ENCODE assay signal across 1 cellular context in genomic region chr11:130244851-130245250, GRCh38.
TF ChIP-seq lines count a peak whose summit lies in the region.

No MANE protein-coding gene starts in this region.

TF ChIP-seq in GM12878, 131 proteins besides CTCF, POLR2A, EP300 and RAD21:
- no peak for TF ChIP-seq E4F1 (IDR thresholded peaks at IDR 0.05; ENCODE audit: borderline replicate concordance, partially characterized antibody)
- TF ChIP-seq CEBPB (IDR thresholded peaks at IDR 0.05; ENCODE audit: borderline replicate concordance in 1 of 2, low read depth in 2 of 2, low read length in 2 of 2): no peak
- no peak for TF ChIP-seq MEF2A (IDR thresholded peaks at IDR 0.05; ENCODE audit: insufficient read depth, low read depth, low read length)
- TF ChIP-seq POU2F2 (IDR thresholded peaks at IDR 0.05; ENCODE audit: borderline replicate concordance, low read depth, low read length): no peak
- TF ChIP-seq NFIC (IDR thresholded peaks at IDR 0.05; ENCODE audit: low read depth, low read length): no peak
- no peak for TF ChIP-seq NR2C2 (IDR thresholded peaks at IDR 0.05; ENCODE audit: borderline replicate concordance, control insufficient read depth, insufficient read length, low read depth)
- TF ChIP-seq TARDBP (IDR thresholded peaks at IDR 0.05; ENCODE audit: borderline replicate concordance): no peak
- no peak for TF ChIP-seq YBX1 (IDR thresholded peaks at IDR 0.05)
- no peak for TF ChIP-seq SREBF2 (IDR thresholded peaks at IDR 0.05; ENCODE audit: low read length)
- no peak for TF ChIP-seq NR2C1 (IDR thresholded peaks at IDR 0.05)
- TF ChIP-seq BCL11A (IDR thresholded peaks at IDR 0.05; ENCODE audit: low read depth, low read length): no peak
- TF ChIP-seq LARP7 (IDR thresholded peaks at IDR 0.05): no peak
- no peak for TF ChIP-seq POLR2AphosphoS5 (IDR thresholded peaks at IDR 0.05; ENCODE audit: low read length)
- no peak for TF ChIP-seq SMC3 (IDR thresholded peaks at IDR 0.05; ENCODE audit: borderline replicate concordance, low read length)
- no peak for TF ChIP-seq FOS (IDR thresholded peaks at IDR 0.05; ENCODE audit: borderline replicate concordance, extremely low read depth, insufficient read length)
- TF ChIP-seq STAT3 (IDR thresholded peaks at IDR 0.05; ENCODE audit: low read depth, low read length): no peak
- TF ChIP-seq ZBTB4 (CRISPR knock-in tag; IDR thresholded peaks at IDR 0.05): no peak
- no peak for TF ChIP-seq IRF4 (IDR thresholded peaks at IDR 0.05; ENCODE audit: low read depth, low read length)
- TF ChIP-seq REST (IDR thresholded peaks at IDR 0.05; ENCODE audit: low read depth, low read length): no peak
TF ChIP-seq in GM12878: peak in this region for 0.
